1 cellular context compared by ENCODE assay signal in the genomic region with DNA sequence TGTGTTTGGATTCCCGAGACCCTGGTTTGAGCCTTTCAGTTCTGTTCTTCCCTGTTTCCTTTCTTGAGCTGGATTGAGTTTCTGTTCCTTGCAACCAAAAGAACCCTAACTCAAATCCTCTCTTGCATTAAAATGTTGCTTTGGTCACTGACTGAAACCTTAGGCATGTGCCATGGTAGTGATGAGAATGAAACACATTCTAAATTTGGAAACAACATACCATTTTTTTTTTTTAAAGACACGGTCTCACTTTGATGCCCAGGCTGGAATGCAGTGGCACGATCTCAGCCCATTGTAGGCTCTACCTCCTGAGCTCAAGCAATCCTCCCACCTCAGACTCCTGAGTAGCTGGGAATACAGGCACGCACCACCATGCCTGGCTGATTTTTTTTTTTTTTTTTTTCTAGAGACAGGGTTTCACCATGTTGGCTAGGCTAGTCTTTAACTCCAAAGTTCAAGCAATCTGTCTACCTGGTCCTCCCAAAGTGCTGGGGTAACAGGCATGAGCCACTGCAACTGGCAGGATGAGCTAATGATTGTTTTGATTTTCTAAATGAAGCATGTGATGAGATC.
TF ChIP-seq lines count a peak whose summit lies in the region.

No MANE protein-coding gene starts in this region.

TF ChIP-seq in HepG2, 621 proteins besides CTCF, POLR2A, EP300 and RAD21:
- TF ChIP-seq ZNF557 (CRISPR knock-in tag; IDR thresholded peaks at IDR 0.05) (no peak), MAFK (conservative IDR thresholded peaks at IDR 0.05 in 1 of 2, IDR thresholded peaks at IDR 0.05 in 1 of 2; ENCODE audit: low read length in 2 of 2) (no peak), KDM5A (IDR thresholded peaks at IDR 0.05; ENCODE audit: borderline replicate concordance, low read length) (no peak), SRSF9 (IDR thresholded peaks at IDR 0.05; ENCODE audit: borderline replicate concordance, insufficient read depth, low read depth, low read length, poor library complexity, severe bottlenecking) (no peak), ZNF432 (CRISPR knock-in tag; IDR thresholded peaks at IDR 0.05; ENCODE audit: borderline replicate concordance) (no peak), TOE1 (CRISPR knock-in tag; IDR thresholded peaks at IDR 0.05) (no peak), FOSL1 (CRISPR knock-in tag; IDR thresholded peaks at IDR 0.05; ENCODE audit: borderline replicate concordance) (no peak), BRD4 (CRISPR knock-in tag; IDR thresholded peaks at IDR 0.05) (no peak), ZNF629 (CRISPR knock-in tag; conservative IDR thresholded peaks at IDR 0.05) (no peak), POLR2AphosphoS5 (IDR thresholded peaks at IDR 0.05; ENCODE audit: low read depth, low read length) (peak; percentile 20; the same call in 1 of the 2 replicates), GLI4 (CRISPR knock-in tag; IDR thresholded peaks at IDR 0.05; ENCODE audit: borderline replicate concordance) (no peak), CBX1 (IDR thresholded peaks at IDR 0.05; ENCODE audit: low read depth) (no peak)
- TF ChIP-seq, protein P1, sequence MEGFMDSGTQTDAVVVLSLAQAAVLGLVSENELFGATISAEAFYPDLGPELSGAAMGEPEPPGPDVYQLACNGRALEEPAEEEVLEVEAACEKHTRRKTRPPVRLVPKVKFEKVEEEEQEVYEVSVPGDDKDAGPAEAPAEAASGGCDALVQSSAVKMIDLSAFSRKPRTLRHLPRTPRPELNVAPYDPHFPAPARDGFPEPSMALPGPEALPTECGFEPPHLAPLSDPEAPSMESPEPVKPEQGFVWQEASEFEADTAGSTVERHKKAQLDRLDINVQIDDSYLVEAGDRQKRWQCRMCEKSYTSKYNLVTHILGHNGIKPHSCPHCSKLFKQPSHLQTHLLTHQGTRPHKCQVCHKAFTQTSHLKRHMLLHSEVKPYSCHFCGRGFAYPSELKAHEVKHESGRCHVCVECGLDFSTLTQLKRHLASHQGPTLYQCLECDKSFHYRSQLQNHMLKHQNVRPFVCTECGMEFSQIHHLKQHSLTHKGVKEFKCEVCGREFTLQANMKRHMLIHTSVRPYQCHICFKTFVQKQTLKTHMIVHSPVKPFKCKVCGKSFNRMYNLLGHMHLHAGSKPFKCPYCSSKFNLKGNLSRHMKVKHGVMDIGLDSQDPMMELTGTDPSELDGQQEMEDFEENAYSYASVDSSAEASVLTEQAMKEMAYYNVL (CRISPR knock-in tag; IDR thresholded peaks at IDR 0.05; ENCODE audit: borderline replicate concordance), result no peak
- TF ChIP-seq, protein P2, sequence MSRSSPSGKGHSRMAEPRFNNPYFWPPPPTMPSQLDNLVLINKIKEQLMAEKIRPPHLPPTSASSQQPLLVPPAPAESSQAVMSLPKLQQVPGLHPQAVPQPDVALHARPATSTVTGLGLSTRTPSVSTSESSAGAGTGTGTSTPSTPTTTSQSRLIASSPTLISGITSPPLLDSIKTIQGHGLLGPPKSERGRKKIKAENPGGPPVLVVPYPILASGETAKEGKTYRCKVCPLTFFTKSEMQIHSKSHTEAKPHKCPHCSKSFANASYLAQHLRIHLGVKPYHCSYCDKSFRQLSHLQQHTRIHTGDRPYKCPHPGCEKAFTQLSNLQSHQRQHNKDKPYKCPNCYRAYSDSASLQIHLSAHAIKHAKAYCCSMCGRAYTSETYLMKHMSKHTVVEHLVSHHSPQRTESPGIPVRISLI (CRISPR knock-in tag; IDR thresholded peaks at IDR 0.05; ENCODE audit: borderline replicate concordance), result peak; percentile 53; the same call in 1 of the 2 replicates
- TF ChIP-seq, protein P3, sequence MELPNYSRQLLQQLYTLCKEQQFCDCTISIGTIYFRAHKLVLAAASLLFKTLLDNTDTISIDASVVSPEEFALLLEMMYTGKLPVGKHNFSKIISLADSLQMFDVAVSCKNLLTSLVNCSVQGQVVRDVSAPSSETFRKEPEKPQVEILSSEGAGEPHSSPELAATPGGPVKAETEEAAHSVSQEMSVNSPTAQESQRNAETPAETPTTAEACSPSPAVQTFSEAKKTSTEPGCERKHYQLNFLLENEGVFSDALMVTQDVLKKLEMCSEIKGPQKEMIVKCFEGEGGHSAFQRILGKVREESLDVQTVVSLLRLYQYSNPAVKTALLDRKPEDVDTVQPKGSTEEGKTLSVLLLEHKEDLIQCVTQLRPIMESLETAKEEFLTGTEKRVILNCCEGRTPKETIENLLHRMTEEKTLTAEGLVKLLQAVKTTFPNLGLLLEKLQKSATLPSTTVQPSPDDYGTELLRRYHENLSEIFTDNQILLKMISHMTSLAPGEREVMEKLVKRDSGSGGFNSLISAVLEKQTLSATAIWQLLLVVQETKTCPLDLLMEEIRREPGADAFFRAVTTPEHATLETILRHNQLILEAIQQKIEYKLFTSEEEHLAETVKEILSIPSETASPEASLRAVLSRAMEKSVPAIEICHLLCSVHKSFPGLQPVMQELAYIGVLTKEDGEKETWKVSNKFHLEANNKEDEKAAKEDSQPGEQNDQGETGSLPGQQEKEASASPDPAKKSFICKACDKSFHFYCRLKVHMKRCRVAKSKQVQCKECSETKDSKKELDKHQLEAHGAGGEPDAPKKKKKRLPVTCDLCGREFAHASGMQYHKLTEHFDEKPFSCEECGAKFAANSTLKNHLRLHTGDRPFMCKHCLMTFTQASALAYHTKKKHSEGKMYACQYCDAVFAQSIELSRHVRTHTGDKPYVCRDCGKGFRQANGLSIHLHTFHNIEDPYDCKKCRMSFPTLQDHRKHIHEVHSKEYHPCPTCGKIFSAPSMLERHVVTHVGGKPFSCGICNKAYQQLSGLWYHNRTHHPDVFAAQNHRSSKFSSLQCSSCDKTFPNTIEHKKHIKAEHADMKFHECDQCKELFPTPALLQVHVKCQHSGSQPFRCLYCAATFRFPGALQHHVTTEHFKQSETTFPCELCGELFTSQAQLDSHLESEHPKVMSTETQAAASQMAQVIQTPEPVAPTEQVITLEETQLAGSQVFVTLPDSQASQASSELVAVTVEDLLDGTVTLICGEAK (IDR thresholded peaks at IDR 0.05), result no peak
- TF ChIP-seq, protein P3 (CRISPR knock-in tag; IDR thresholded peaks at IDR 0.05), result no peak
- TF ChIP-seq, protein P4, sequence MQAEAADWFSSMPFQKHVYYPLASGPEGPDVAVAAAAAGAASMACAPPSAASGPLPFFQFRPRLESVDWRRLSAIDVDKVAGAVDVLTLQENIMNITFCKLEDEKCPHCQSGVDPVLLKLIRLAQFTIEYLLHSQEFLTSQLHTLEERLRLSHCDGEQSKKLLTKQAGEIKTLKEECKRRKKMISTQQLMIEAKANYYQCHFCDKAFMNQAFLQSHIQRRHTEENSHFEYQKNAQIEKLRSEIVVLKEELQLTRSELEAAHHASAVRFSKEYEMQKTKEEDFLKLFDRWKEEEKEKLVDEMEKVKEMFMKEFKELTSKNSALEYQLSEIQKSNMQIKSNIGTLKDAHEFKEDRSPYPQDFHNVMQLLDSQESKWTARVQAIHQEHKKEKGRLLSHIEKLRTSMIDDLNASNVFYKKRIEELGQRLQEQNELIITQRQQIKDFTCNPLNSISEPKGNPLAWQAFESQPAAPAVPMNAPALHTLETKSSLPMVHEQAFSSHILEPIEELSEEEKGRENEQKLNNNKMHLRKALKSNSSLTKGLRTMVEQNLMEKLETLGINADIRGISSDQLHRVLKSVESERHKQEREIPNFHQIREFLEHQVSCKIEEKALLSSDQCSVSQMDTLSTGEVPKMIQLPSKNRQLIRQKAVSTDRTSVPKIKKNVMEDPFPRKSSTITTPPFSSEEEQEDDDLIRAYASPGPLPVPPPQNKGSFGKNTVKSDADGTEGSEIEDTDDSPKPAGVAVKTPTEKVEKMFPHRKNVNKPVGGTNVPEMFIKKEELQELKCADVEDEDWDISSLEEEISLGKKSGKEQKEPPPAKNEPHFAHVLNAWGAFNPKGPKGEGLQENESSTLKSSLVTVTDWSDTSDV (CRISPR knock-in tag; IDR thresholded peaks at IDR 0.05), result no peak
